2 cellular contexts compared by ENCODE assay signal in genomic region chrX:1598876-1599790, GRCh38.
TF ChIP-seq lines count a peak whose summit lies in the region.

No MANE protein-coding gene starts in this region.

TF ChIP-seq in IMR-90, 13 proteins besides CTCF, POLR2A, EP300 and RAD21:
- TF ChIP-seq USF2 (IDR thresholded peaks at IDR 0.05; ENCODE audit: low read depth, low read length) = no peak
- TF ChIP-seq CEBPB (IDR thresholded peaks at IDR 0.05; ENCODE audit: low read depth, low read length) = no peak
- no peak for TF ChIP-seq ELK1 (IDR thresholded peaks at IDR 0.05; ENCODE audit: borderline replicate concordance, low read depth, low read length)
- no peak for TF ChIP-seq BHLHE40 (IDR thresholded peaks at IDR 0.05; ENCODE audit: low read depth, low read length)
- TF ChIP-seq FOS (IDR thresholded peaks at IDR 0.05; ENCODE audit: low read depth, low read length) = no peak
- no peak for TF ChIP-seq MAZ (IDR thresholded peaks at IDR 0.05; ENCODE audit: borderline replicate concordance, low read depth, low read length)
- no peak for TF ChIP-seq NFE2L2 (IDR thresholded peaks at IDR 0.05; ENCODE audit: low read depth, low read length)

TF ChIP-seq in SK-N-SH treated with all-trans-retinoic acid at 6 μM for 48 hours, 23 proteins besides CTCF, POLR2A, EP300 and RAD21:
- TF ChIP-seq GLIS3 (CRISPR knock-in tag; IDR thresholded peaks at IDR 0.05) = no peak
- TF ChIP-seq ZFP30 (CRISPR knock-in tag; IDR thresholded peaks at IDR 0.05) = no peak
